34 cellular contexts compared by ENCODE assay signal in genomic region chr3:179828738-179829137, GRCh38.
"Had no signal": no experiment of that assay in that cellular context is flagged by ENCODE, and none has a peak within 500 bp of the region (broad histone marks: within the 10 kb centered on the region; RNA-seq: fewer than 3 reads in every experiment).

No MANE protein-coding gene starts in this region.

- H3K36me3 Mint-ChIP-seq: activated CD4-positive, alpha-beta memory T cell treated with anti-CD3 and anti-CD28 coated beads for 36 hours; activated naive CD4-positive, alpha-beta T cell treated with anti-CD3 and anti-CD28 coated beads, Interleukin-2, amount 10 ng/mL, durations not matched to agents 7 days and 5 days; activated naive CD4-positive, alpha-beta T cell treated with anti-CD3 and anti-CD28 coated beads, Interleukin-2, amount 50 U/mL, for 24 hours; activated naive CD8-positive, alpha-beta T cell; activated naive CD8-positive, alpha-beta T cell treated with anti-CD3 and anti-CD28 coated beads, Interleukin-2, amount 10 ng/mL, durations not matched to agents 7 days and 5 days; brain had no signal

- H3K27ac Mint-ChIP-seq: activated B cell treated with CpG ODN at 0.5 μM for 24 hours; activated CD4-positive, alpha-beta memory T cell treated with anti-CD3 and anti-CD28 coated beads for 36 hours; activated CD4-positive, alpha-beta T cell treated with anti-CD3 and anti-CD28 coated beads, Interleukin-2, amount 10 ng/mL, durations not matched to agents 24 days and 14 days; activated CD8-positive, alpha-beta T cell treated with anti-CD3 and anti-CD28 coated beads for 36 hours; activated naive CD4-positive, alpha-beta T cell treated with anti-CD3 and anti-CD28 coated beads, Interleukin-2, amount 10 ng/mL, durations not matched to agents 7 days and 5 days; activated naive CD4-positive, alpha-beta T cell treated with anti-CD3 and anti-CD28 coated beads, Interleukin-2, amount 50 U/mL, for 24 hours; activated naive CD8-positive, alpha-beta T cell; activated naive CD8-positive, alpha-beta T cell treated with anti-CD3 and anti-CD28 coated beads, Interleukin-2, amount 10 ng/mL, durations not matched to agents 7 days and 5 days; activated naive CD8-positive, alpha-beta T cell treated with anti-CD3 and anti-CD28 coated beads, Interleukin-2, amount 50 U/mL, for 24 hours; activated T-cell treated with anti-CD3 and anti-CD28 coated beads, Interleukin-2, amount 50 U/mL, for 72 hours; activated T-helper 1 cell treated with anti-CD3 and anti-CD28 coated beads, Interleukin-12 subunit alpha, Interleukin-12 subunit beta, Interleukin-2, Interleukin-4 antibody, amounts not matched to agents 30 ng/mL and 10 ng/mL and 1 ng/mL, durations not matched to agents 14 hours and 24 hours and 36 hours; activated T-helper 2 cell treated with anti-CD3 and anti-CD28 coated beads, Interferon-gamma antibody, Interleukin-2, Interleukin-4, amounts not matched to agents 10 μg/mL and 5 μg/mL and 100 μg/mL, durations not matched to agents 14 hours and 24 hours and 36 hours; T-helper 2 cell treated with Interferon-gamma antibody and Interleukin-4, amounts not matched to agents 5 μg/mL and 100 μg/mL, for 36 hours had no signal

- H3K9me3 Mint-ChIP-seq: activated B cell treated with CpG ODN at 0.5 μM for 24 hours; activated CD4-positive, alpha-beta memory T cell treated with anti-CD3 and anti-CD28 coated beads for 36 hours; activated CD4-positive, alpha-beta T cell treated with anti-CD3 and anti-CD28 coated beads, Interleukin-2, amount 10 ng/mL, durations not matched to agents 24 days and 14 days; activated CD8-positive, alpha-beta T cell treated with anti-CD3 and anti-CD28 coated beads for 36 hours; activated naive CD4-positive, alpha-beta T cell treated with anti-CD3 and anti-CD28 coated beads, Interleukin-2, amount 10 ng/mL, durations not matched to agents 7 days and 5 days; activated naive CD4-positive, alpha-beta T cell treated with anti-CD3 and anti-CD28 coated beads, Interleukin-2, amount 50 U/mL, for 24 hours; activated naive CD8-positive, alpha-beta T cell treated with anti-CD3 and anti-CD28 coated beads, Interleukin-2, amount 10 ng/mL, durations not matched to agents 7 days and 5 days; activated naive CD8-positive, alpha-beta T cell treated with anti-CD3 and anti-CD28 coated beads, Interleukin-2, amount 50 U/mL, for 24 hours; activated T-cell treated with anti-CD3 and anti-CD28 coated beads, Interleukin-2, amount 50 U/mL, for 4 hours; activated T-cell treated with anti-CD3 and anti-CD28 coated beads, Interleukin-2, amount 50 U/mL, for 72 hours; activated T-helper 1 cell treated with anti-CD3 and anti-CD28 coated beads, Interleukin-12 subunit alpha, Interleukin-12 subunit beta, Interleukin-2, Interleukin-4 antibody, amounts not matched to agents 30 ng/mL and 10 ng/mL and 1 ng/mL, durations not matched to agents 14 hours and 24 hours and 36 hours; activated T-helper 2 cell treated with anti-CD3 and anti-CD28 coated beads, Interferon-gamma antibody, Interleukin-2, Interleukin-4, amounts not matched to agents 10 μg/mL and 5 μg/mL and 100 μg/mL, durations not matched to agents 14 hours and 24 hours and 36 hours; brain; central memory CD8-positive, alpha-beta T cell; T-helper 2 cell treated with Interferon-gamma antibody and Interleukin-4, amounts not matched to agents 5 μg/mL and 100 μg/mL, for 36 hours had no signal

- H3K4me3 Mint-ChIP-seq: activated B cell treated with CpG ODN at 0.5 μM for 24 hours; activated CD4-positive, alpha-beta memory T cell treated with anti-CD3 and anti-CD28 coated beads for 36 hours; activated CD4-positive, alpha-beta T cell treated with anti-CD3 and anti-CD28 coated beads, Interleukin-2, amount 10 ng/mL, durations not matched to agents 24 days and 14 days; activated CD8-positive, alpha-beta T cell treated with anti-CD3 and anti-CD28 coated beads for 36 hours; activated naive CD4-positive, alpha-beta T cell treated with anti-CD3 and anti-CD28 coated beads, Interleukin-2, amount 10 ng/mL, durations not matched to agents 7 days and 5 days; activated naive CD4-positive, alpha-beta T cell treated with anti-CD3 and anti-CD28 coated beads, Interleukin-2, amount 50 U/mL, for 24 hours; activated naive CD8-positive, alpha-beta T cell; activated naive CD8-positive, alpha-beta T cell treated with anti-CD3 and anti-CD28 coated beads, Interleukin-2, amount 10 ng/mL, durations not matched to agents 7 days and 5 days; activated naive CD8-positive, alpha-beta T cell treated with anti-CD3 and anti-CD28 coated beads, Interleukin-2, amount 50 U/mL, for 24 hours; activated T-cell treated with anti-CD3 and anti-CD28 coated beads, Interleukin-2, amount 50 U/mL, for 4 hours; activated T-cell treated with anti-CD3 and anti-CD28 coated beads, Interleukin-2, amount 50 U/mL, for 72 hours; activated T-helper 1 cell treated with anti-CD3 and anti-CD28 coated beads, Interleukin-12 subunit alpha, Interleukin-12 subunit beta, Interleukin-2, Interleukin-4 antibody, amounts not matched to agents 30 ng/mL and 10 ng/mL and 1 ng/mL, durations not matched to agents 14 hours and 24 hours and 36 hours; brain; central memory CD8-positive, alpha-beta T cell; T-helper 2 cell treated with Interferon-gamma antibody and Interleukin-4, amounts not matched to agents 5 μg/mL and 100 μg/mL, for 36 hours had no signal

- ATAC-seq: activated CD8-positive, alpha-beta T cell treated with anti-CD3 and anti-CD28 coated beads for 36 hours; activated naive CD8-positive, alpha-beta T cell treated with anti-CD3 and anti-CD28 coated beads, Interleukin-2, amount 50 U/mL, for 24 hours; activated T-cell treated with anti-CD3 and anti-CD28 coated beads, Interleukin-2, amount 50 U/mL, for 4 hours; activated T-cell treated with anti-CD3 and anti-CD28 coated beads, Interleukin-2, amount 50 U/mL, for 72 hours had no signal

- H3K4me1 Mint-ChIP-seq: activated B cell treated with CpG ODN at 0.5 μM for 24 hours; activated CD4-positive, alpha-beta T cell treated with anti-CD3 and anti-CD28 coated beads, Interleukin-2, amount 10 ng/mL, durations not matched to agents 24 days and 14 days; activated naive CD4-positive, alpha-beta T cell treated with anti-CD3 and anti-CD28 coated beads, Interleukin-2, amount 10 ng/mL, durations not matched to agents 7 days and 5 days; activated naive CD4-positive, alpha-beta T cell treated with anti-CD3 and anti-CD28 coated beads, Interleukin-2, amount 50 U/mL, for 24 hours; activated naive CD8-positive, alpha-beta T cell treated with anti-CD3 and anti-CD28 coated beads, Interleukin-2, amount 10 ng/mL, durations not matched to agents 7 days and 5 days; activated naive CD8-positive, alpha-beta T cell treated with anti-CD3 and anti-CD28 coated beads, Interleukin-2, amount 50 U/mL, for 24 hours; central memory CD8-positive, alpha-beta T cell had no signal

- FAIRE-seq: bronchial epithelial cell, TTC549 had no signal

- H3K27me3 Mint-ChIP-seq: activated CD4-positive, alpha-beta memory T cell treated with anti-CD3 and anti-CD28 coated beads for 36 hours; activated naive CD4-positive, alpha-beta T cell treated with anti-CD3 and anti-CD28 coated beads, Interleukin-2, amount 10 ng/mL, durations not matched to agents 7 days and 5 days; activated naive CD8-positive, alpha-beta T cell had no signal

- DNase-seq: activated B cell treated with CpG ODN at 0.5 μM for 24 hours; activated CD4-positive, alpha-beta memory T cell treated with anti-CD3 and anti-CD28 coated beads for 36 hours; activated CD4-positive, alpha-beta T cell treated with anti-CD3 and anti-CD28 coated beads for 4 hours; activated CD4-positive, alpha-beta T cell treated with anti-CD3 and anti-CD28 coated beads, Interleukin-2, amount 10 ng/mL, durations not matched to agents 24 days and 14 days; activated CD4-positive, alpha-beta T cell treated with anti-CD3 and anti-CD28 coated beads, Interleukin-2, amount 50 U/mL, for 1 hour; activated CD4-positive, alpha-beta T cell treated with anti-CD3 and anti-CD28 coated beads, Interleukin-2, amount 50 U/mL, for 4 hours; activated CD4-positive, CD25-positive, alpha-beta regulatory T cell treated with anti-CD3 and anti-CD28 coated beads, Interleukin-2, amount 50 U/mL, for 72 hours; activated CD8-positive, alpha-beta memory T cell treated with anti-CD3 and anti-CD28 coated beads, Interleukin-2, amount 50 U/mL, for 4 hours; activated CD8-positive, alpha-beta T cell treated with anti-CD3 and anti-CD28 coated beads for 36 hours; activated effector memory CD4-positive, alpha-beta T cell treated with Interleukin-2 at 50 U/mL for 16 hours; activated gamma-delta T cell; activated naive CD4-positive, alpha-beta T cell treated with anti-CD3 and anti-CD28 coated beads, Interleukin-2, amount 10 ng/mL, durations not matched to agents 7 days and 5 days; activated naive CD4-positive, alpha-beta T cell treated with Interleukin-2 at 50 U/mL for 16 hours; activated naive CD8-positive, alpha-beta T cell treated with anti-CD3 and anti-CD28 coated beads, Interleukin-2, amount 10 ng/mL, durations not matched to agents 7 days and 5 days; activated naive CD8-positive, alpha-beta T cell treated with anti-CD3 and anti-CD28 coated beads, Interleukin-2, amount 50 U/mL, for 24 hours; activated T-cell treated with anti-CD3 and anti-CD28 coated beads for 4 hours; activated T-cell treated with anti-CD3 and anti-CD28 coated beads, Interleukin-2, amount 50 U/mL, for 1 hour; activated T-cell treated with anti-CD3 and anti-CD28 coated beads, Interleukin-2, amount 50 U/mL, for 4 hours; activated T-cell treated with anti-CD3 and anti-CD28 coated beads, Interleukin-2, amount 50 U/mL, for 72 hours; amygdala; caudate nucleus; cerebellar nuclear complex; colonic mucosa; T-helper 2 cell; T-helper 9 cell had no signal
